Comparison of ENCODE assay signal across 1 cellular context in genomic region chr14:33950320-33951182, GRCh38.
TF ChIP-seq lines count a peak whose summit lies in the region.

EGLN3 (minus strand) TSS chr14:33951074; CDS start chr14:33950752, 322 bp downstream.

TF ChIP-seq in HepG2, 621 proteins besides CTCF, POLR2A, EP300 and RAD21 (continued from another document and continues in another):
- TF ChIP-seq ZNF513 (CRISPR knock-in tag; conservative IDR thresholded peaks at IDR 0.05) (no peak), HNF1B (CRISPR knock-in tag; IDR thresholded peaks at IDR 0.05) (0 out of 2 replicates have a peak, but pooled peaks have one; percentile 19), ZSCAN22 (CRISPR knock-in tag; IDR thresholded peaks at IDR 0.05) (no peak; the same call in 1 of the 2 replicates), ADNP (CRISPR knock-in tag; IDR thresholded peaks at IDR 0.05) (no peak), TEAD3 (CRISPR knock-in tag; optimal IDR thresholded peaks at IDR 0.05; ENCODE audit: borderline replicate concordance) (no peak), ZNF260 (CRISPR knock-in tag; IDR thresholded peaks at IDR 0.05; ENCODE audit: borderline replicate concordance, low read depth) (no peak), ZNF569 (CRISPR knock-in tag; IDR thresholded peaks at IDR 0.05; ENCODE audit: borderline replicate concordance) (no peak), ZNF33A (CRISPR knock-in tag; IDR thresholded peaks at IDR 0.05; ENCODE audit: borderline replicate concordance) (no peak), SALL2 (CRISPR knock-in tag; IDR thresholded peaks at IDR 0.05) (no peak), TOE1 (CRISPR knock-in tag; IDR thresholded peaks at IDR 0.05) (no peak), ZNF263 (CRISPR knock-in tag; IDR thresholded peaks at IDR 0.05) (no peak), YEATS4 (CRISPR knock-in tag; IDR thresholded peaks at IDR 0.05; ENCODE audit: borderline replicate concordance) (peak; percentile 66), FOXP4 (CRISPR knock-in tag; IDR thresholded peaks at IDR 0.05) (0 out of 2 replicates have a peak, but pooled peaks have one; percentile 34), ZNF773 (CRISPR knock-in tag; IDR thresholded peaks at IDR 0.05; ENCODE audit: borderline replicate concordance) (no peak), ZNF451 (CRISPR knock-in tag; IDR thresholded peaks at IDR 0.05) (no peak), CREM (IDR thresholded peaks at IDR 0.05) (no peak; the same call in 1 of the 2 replicates), CREM (CRISPR knock-in tag; IDR thresholded peaks at IDR 0.05) (no peak), TARDBP (CRISPR knock-in tag; IDR thresholded peaks at IDR 0.05) (no peak), BORCS8-MEF2B (CRISPR knock-in tag; IDR thresholded peaks at IDR 0.05) (no peak), HMGXB3 (CRISPR knock-in tag; IDR thresholded peaks at IDR 0.05; ENCODE audit: borderline replicate concordance) (peak; percentile 72), SYNCRIP (IDR thresholded peaks at IDR 0.05; ENCODE audit: insufficient read depth, low read depth, low read length) (no peak), GATAD2A (CRISPR knock-in tag; IDR thresholded peaks at IDR 0.05) (no peak), PRDM10 (CRISPR knock-in tag; IDR thresholded peaks at IDR 0.05; ENCODE audit: low read depth) (peak; percentile 45; the same call in 1 of the 2 replicates), FOXP1 (IDR thresholded peaks at IDR 0.05) (no peak), FOXP1 (CRISPR knock-in tag; IDR thresholded peaks at IDR 0.05) (no peak), ZNF775 (CRISPR knock-in tag; IDR thresholded peaks at IDR 0.05; ENCODE audit: borderline replicate concordance) (no peak; the same call in 1 of the 2 replicates), ESRRA (CRISPR knock-in tag; IDR thresholded peaks at IDR 0.05; ENCODE audit: low read depth) (peak; percentile 2; the same call in 1 of the 2 replicates), KLF13 (CRISPR knock-in tag; IDR thresholded peaks at IDR 0.05) (no peak), TFE3 (CRISPR knock-in tag; IDR thresholded peaks at IDR 0.05) (0 out of 2 replicates have a peak, but pooled peaks have one; percentile 11), TAF1 (CRISPR knock-in tag; IDR thresholded peaks at IDR 0.05) (peak; percentile 44; the same call in 1 of the 2 replicates), SAFB2 (CRISPR knock-in tag; IDR thresholded peaks at IDR 0.05; ENCODE audit: borderline replicate concordance, low read depth) (0 out of 2 replicates have a peak, but pooled peaks have one; percentile 24), ZNF343 (CRISPR knock-in tag; IDR thresholded peaks at IDR 0.05) (0 out of 2 replicates have a peak, but pooled peaks have one; percentile 27), ZNF318 (CRISPR knock-in tag; IDR thresholded peaks at IDR 0.05) (no peak)
